Comparison of ENCODE assay signal across 14 cellular contexts in genomic region chr11:33670250-33671011, GRCh38. TPM values are rescaled to one million over a fixed set of nuclear protein-coding genes. Genes with fewer than 3 reads are reported as not detected.
DNase-seq lines count a peak whose midpoint lies in the region; ATAC-seq, FAIRE-seq and TF ChIP-seq lines count a peak whose summit lies in the region.
"Had no signal": no experiment of that assay in that cellular context is flagged by ENCODE, and none has a peak within 500 bp of the region (broad histone marks: within the 10 kb centered on the region; RNA-seq: fewer than 3 reads in every experiment).

No MANE protein-coding gene starts in this region.

- no peak overlapping the region for H3K18ac ChIP-seq in IMR-90 (ENCODE audit: low read depth, low read length)

- no peak overlapping the region for H3K4me3 ChIP-seq in IMR-90 (ENCODE audit: insufficient read depth, low read depth, low read length)
- no peak overlapping the region for H3K4me3 ChIP-seq in astrocyte (ENCODE audit: insufficient read depth, low read depth, low read length)
- no peak overlapping the region for H3K4me3 ChIP-seq in esophagus muscularis mucosa
- no peak overlapping the region for H3K4me3 ChIP-seq in naive thymus-derived CD4-positive, alpha-beta T cell (ENCODE audit: low read length)
- H3K4me3 ChIP-seq: ascending aorta had no signal

- no peaks in the 10 kb centered on the region for H3K27me3 Mint-ChIP-seq in astrocyte (ENCODE audit: low read depth, unreplicated experiment)
- H3K27me3 Mint-ChIP-seq in naive thymus-derived CD4-positive, alpha-beta T cell: peaks cover 0 to 12% (median 5%) of the 10 kb centered on the region in 5 donors

- peak overlapping the region; percentile 89; the same call in 1 of the 2 replicates for H2BK20ac ChIP-seq in IMR-90 (ENCODE audit: low read depth, low read length)

- CTCF ChIA-PET in IMR-90 (lab: Yijun Ruan, JAX): interaction anchor here (1.2 kb wide), 1 partner anchor 12 kb away, joined by 3 read pairs; no protein-coding TSS in a partner anchor
- CTCF ChIA-PET in naive thymus-derived CD4-positive, alpha-beta T cell (lab: Charles Lee): no interaction called here

- TF ChIP-seq CTCF in IMR-90 (conservative IDR thresholded peaks at IDR 0.05; ENCODE audit: low read depth, low read length) (0 out of 2 replicates have a peak, but pooled peaks have one; percentile 1), astrocyte (IDR thresholded peaks at IDR 0.05; ENCODE audit: insufficient read depth, low read depth, low read length) (no peak), esophagus muscularis mucosa (IDR thresholded peaks at IDR 0.05) (no peak)

- H4K5ac ChIP-seq in IMR-90 (ENCODE audit: low read depth, low read length): no peak overlapping the region

- H3K4me1 ChIP-seq in IMR-90 (ENCODE audit: control insufficient read depth, insufficient read depth, low read length): peaks cover 10% of the 10 kb centered on the region
- H3K4me1 ChIP-seq in astrocyte (ENCODE audit: insufficient read depth, low read length): peaks cover 30% of the 10 kb centered on the region
- H3K4me1 ChIP-seq in esophagus muscularis mucosa: no peaks in the 10 kb centered on the region
- no peaks in the 10 kb centered on the region for H3K4me1 ChIP-seq in naive thymus-derived CD4-positive, alpha-beta T cell (ENCODE audit: control insufficient read depth in 2 of 2, insufficient read depth in 2 of 2, low read length in 2 of 2)
- H3K4me1 ChIP-seq: ascending aorta had no signal

- H3K14ac ChIP-seq in IMR-90 (replicated peaks; ENCODE audit: low read depth, low read length): peak overlapping the region; percentile 95

- BruUV-seq in IMR-90 (replicated peaks; lab: Mats Ljungman, UMichigan): no TSS peak

- H3K9ac ChIP-seq in IMR-90 (ENCODE audit: low read depth, low read length) (no peak overlapping the region), astrocyte (ENCODE audit: low read length) (peak overlapping the region; percentile 8)

- peak overlapping the region; percentile 72 for H2BK5ac ChIP-seq in IMR-90 (ENCODE audit: low read depth, low read length, poor library complexity, severe bottlenecking)

- H4K20me1 ChIP-seq in IMR-90 (ENCODE audit: insufficient read depth, low read length) (no peaks in the 10 kb centered on the region; the same call in 1 of the 2 replicates), astrocyte (ENCODE audit: insufficient read depth, low read length) (no peaks in the 10 kb centered on the region)

- in situ Hi-C loops in IMR-90 (cut with MboI; ENCODE audit: low sequenced_read_pairs): no loop called here

- H3K9me3 Mint-ChIP-seq in astrocyte (ENCODE audit: unreplicated experiment): no peaks in the 10 kb centered on the region
- H3K9me3 Mint-ChIP-seq in naive thymus-derived CD4-positive, alpha-beta T cell: no peaks in the 10 kb centered on the region
- H3K9me3 Mint-ChIP-seq: T-helper 1 cell treated with Interleukin-12 subunit alpha and Interleukin-12 subunit beta and Interleukin-4 antibody, amounts not matched to agents 30 μg/mL and 1 μg/mL, for 36 hours had no signal

- no peak for TF ChIP-seq RAD21 in IMR-90 (IDR thresholded peaks at IDR 0.05; ENCODE audit: low read length)

- intact Hi-C loops in IMR-90 (cut with micrococcal nuclease): no loop called here
- intact Hi-C loops in esophagus muscularis mucosa (cut with DNase I): no loop called here
- intact Hi-C loops in naive thymus-derived CD4-positive, alpha-beta T cell (cut with micrococcal nuclease): no loop called here

- H3K27ac Mint-ChIP-seq in astrocyte (ENCODE audit: unreplicated experiment): peak overlapping the region; percentile 77
- no peak overlapping the region for H3K27ac Mint-ChIP-seq in naive thymus-derived CD4-positive, alpha-beta T cell
- H3K27ac Mint-ChIP-seq: T-helper 1 cell treated with Interleukin-12 subunit alpha and Interleukin-12 subunit beta and Interleukin-4 antibody, amounts not matched to agents 30 μg/mL and 1 μg/mL, for 36 hours had no signal

- H2AK5ac ChIP-seq in IMR-90 (ENCODE audit: low read depth, low read length): peak overlapping the region; percentile 55; the same call in 1 of the 2 replicates

- dilution Hi-C loops in IMR-90 (cut with HindIII; ENCODE audit: low sequenced_read_pairs, unreplicated experiment): no loop called here

- H3K4me3 Mint-ChIP-seq in astrocyte (ENCODE audit: unreplicated experiment): no peak overlapping the region
- no peak overlapping the region for H3K4me3 Mint-ChIP-seq in naive thymus-derived CD4-positive, alpha-beta T cell
- H3K4me3 Mint-ChIP-seq: T-helper 1 cell treated with Interleukin-12 subunit alpha and Interleukin-12 subunit beta and Interleukin-4 antibody, amounts not matched to agents 30 μg/mL and 1 μg/mL, for 36 hours had no signal

- peak overlapping the region in 1 of 2 experiments; percentile 63; a peak in 2 of 4 replicates for H4K8ac ChIP-seq in IMR-90 (ENCODE audit: low read depth in 2 of 2, low read length in 2 of 2)

- H3K4me2 ChIP-seq in IMR-90 (ENCODE audit: low read depth, low read length): peak overlapping the region; percentile 34; the same call in 1 of the 2 replicates
- H3K4me2 ChIP-seq in astrocyte (ENCODE audit: low read length): peak overlapping the region; percentile 51

- no CpG with 5 or more reads among the region's 5 CpGs for WGBS in IMR-90 (ENCODE audit: extremely low coverage in 2 of 2, insufficient read length in 1 of 2), 2 experiments
- WGBS in esophagus muscularis mucosa: 81% methylated on average over 5 of the region's 5 CpGs

- POLR2A ChIA-PET in IMR-90 (lab: Charles Lee; ENCODE audit: unreplicated experiment): no interaction called here
- POLR2A ChIA-PET in naive thymus-derived CD4-positive, alpha-beta T cell (lab: Charles Lee): no interaction called here

- H2AK9ac ChIP-seq in IMR-90 (replicated peaks; ENCODE audit: low read depth, low read length, poor library complexity): no peak overlapping the region

- H3K23ac ChIP-seq in IMR-90 (ENCODE audit: low read depth, low read length): peak overlapping the region; percentile 92

- H3K36me3 Mint-ChIP-seq in astrocyte (ENCODE audit: low read depth, unreplicated experiment): peaks cover 8% of the 10 kb centered on the region
- H3K36me3 Mint-ChIP-seq in naive thymus-derived CD4-positive, alpha-beta T cell: peaks cover 0 to 4% (median 0%) of the 10 kb centered on the region in 5 donors

- no peaks in the 10 kb centered on the region for H3K79me2 ChIP-seq in astrocyte (ENCODE audit: insufficient read depth, low read length)

- TF ChIP-seq EP300 in esophagus muscularis mucosa (IDR thresholded peaks at IDR 0.05): no peak

- peaks cover 33% of the 10 kb centered on the region for H3K4me1 Mint-ChIP-seq in astrocyte (ENCODE audit: low read depth, unreplicated experiment)
- H3K4me1 Mint-ChIP-seq in naive thymus-derived CD4-positive, alpha-beta T cell: peaks cover 0 to 4% (median 0%) of the 10 kb centered on the region in 7 donors

- DNase-seq in Daoy (ENCODE audit: low read depth) (peak; percentile 59), IMR-90 (peak; percentile 87), astrocyte (ENCODE audit: low read depth) (peak; percentile 61), iris pigment epithelial cell (ENCODE audit: low read depth) (peak; percentile 77), esophagus muscularis mucosa (ENCODE audit: extremely low spot score) (no peak), cerebellar nuclear complex (lab: John Stamatoyannopoulos, UW) (no peak), NCI-H2227 (lab: John Stamatoyannopoulos, UW; ENCODE audit: unreplicated experiment) (no peak)
- no peak for DNase-seq in naive thymus-derived CD4-positive, alpha-beta T cell
- DNase-seq: NCI-H1694; stimulated activated CD4-positive, alpha-beta T cell treated with anti-CD3 and anti-CD28 coated beads, Interleukin-4, amount 100 ng/mL, for 24 hours had no signal

- peak overlapping the region; percentile 56 for H2AFZ ChIP-seq in IMR-90 (replicated peaks; ENCODE audit: low read length, poor library complexity)
- no peak overlapping the region for H2AFZ ChIP-seq in astrocyte (ENCODE audit: low read depth, low read length)

- H3K9me1 ChIP-seq in IMR-90 (ENCODE audit: insufficient read depth, low read length): peaks cover 20% of the 10 kb centered on the region

- peak overlapping the region; percentile 83 for H2BK120ac ChIP-seq in IMR-90 (ENCODE audit: low read depth, low read length)

- H3K27me3 ChIP-seq in IMR-90 (ENCODE audit: control insufficient read depth, insufficient read depth, low read length) (no peaks in the 10 kb centered on the region), astrocyte (ENCODE audit: insufficient read depth, low read length) (no peaks in the 10 kb centered on the region), esophagus muscularis mucosa (peaks cover 0 to 7% (median 0%) of the 10 kb centered on the region in 4 donors)
- no peaks in the 10 kb centered on the region for H3K27me3 ChIP-seq in naive thymus-derived CD4-positive, alpha-beta T cell (ENCODE audit: control insufficient read depth in 2 of 2, insufficient read depth in 2 of 2, low read length in 2 of 2)
- H3K27me3 ChIP-seq: ascending aorta had no signal

- no peaks in the 10 kb centered on the region for H3K36me3 ChIP-seq in IMR-90 (ENCODE audit: control insufficient read depth, insufficient read depth, low read length)
- H3K36me3 ChIP-seq in astrocyte (ENCODE audit: insufficient read depth, low read length): peaks cover 6% of the 10 kb centered on the region
- H3K36me3 ChIP-seq in esophagus muscularis mucosa: no peaks in the 10 kb centered on the region
- no peaks in the 10 kb centered on the region for H3K36me3 ChIP-seq in naive thymus-derived CD4-positive, alpha-beta T cell (ENCODE audit: control insufficient read depth in 2 of 3, insufficient read depth in 3 of 3, low read length in 3 of 3)
- H3K36me3 ChIP-seq: ascending aorta had no signal

- peak; percentile 75 for ATAC-seq in IMR-90 (ENCODE audit: low read depth)
- ATAC-seq in naive thymus-derived CD4-positive, alpha-beta T cell: no peak
- ATAC-seq: HepG2 had no signal

- peaks cover 0 to 6% of the 10 kb centered on the region in 2 experiments; a peak in 1 of 4 replicates for H3K79me1 ChIP-seq in IMR-90 (ENCODE audit: low read depth in 1 of 2, low read length in 2 of 2)

- H3K4ac ChIP-seq in IMR-90 (ENCODE audit: low read depth, low read length): peak overlapping the region; percentile 74; the same call in 1 of the 2 replicates

- H3K27ac ChIP-seq in IMR-90 (ENCODE audit: insufficient read depth, low read length) (no peak overlapping the region), astrocyte (ENCODE audit: low read depth, low read length) (peak overlapping the region; percentile 75), esophagus muscularis mucosa (replicated peaks in 1 of 4) (no peak overlapping the region)
- H3K27ac ChIP-seq in naive thymus-derived CD4-positive, alpha-beta T cell (ENCODE audit: low read depth, low read length): no peak overlapping the region
- H3K27ac ChIP-seq: ascending aorta had no signal

- no peak overlapping the region for H3K56ac ChIP-seq in IMR-90 (ENCODE audit: extremely low read depth, insufficient read depth, low read length)

- TF ChIP-seq POLR2A in IMR-90 (IDR thresholded peaks at IDR 0.05; ENCODE audit: low read depth, low read length) (no peak), esophagus muscularis mucosa (IDR thresholded peaks at IDR 0.05; ENCODE audit: low read depth) (no peak)

- FAIRE-seq in astrocyte (lab: Jason Lieb, UNC): peak; percentile 99
- FAIRE-seq: HepG2 had no signal

- H4K91ac ChIP-seq in IMR-90 (ENCODE audit: insufficient read depth, low read depth, low read length): no peak overlapping the region

- H2BK15ac ChIP-seq in IMR-90 (ENCODE audit: low read depth, low read length): peak overlapping the region; percentile 28; the same call in 1 of the 3 replicates

- no peaks in the 10 kb centered on the region for H3K9me3 ChIP-seq in IMR-90 (ENCODE audit: control insufficient read depth, insufficient read depth, low read length)
- no peaks in the 10 kb centered on the region for H3K9me3 ChIP-seq in astrocyte (ENCODE audit: insufficient read depth, low read depth, low read length)
- H3K9me3 ChIP-seq in esophagus muscularis mucosa: no peaks in the 10 kb centered on the region
- H3K9me3 ChIP-seq in naive thymus-derived CD4-positive, alpha-beta T cell (ENCODE audit: control insufficient read depth in 2 of 3, low read length in 3 of 3): no peaks in the 10 kb centered on the region
- H3K9me3 ChIP-seq: ascending aorta had no signal

RNA-seq across cellular contexts. Expression of gene C11orf91, which starts 30.2 kb away (rescaled TPM):
- not detected in 2 replicates for total RNA-seq in Daoy (2014; rRNA removed; shearing (Covaris generic))
- total RNA-seq in IMR-90 (2012; rRNA removed) (not detected in 2 replicates), astrocyte (not detected in 2 replicates), esophagus muscularis mucosa (not detected)
- 0.10 TPM in 1 of 2 replicates, not detected in the other for polyA plus RNA-seq in IMR-90 (2012; rRNA removed)
- polyA plus RNA-seq in IMR-90 (2012; cell fraction: cytosol; rRNA removed): 0.27 TPM in 1 of 2 replicates, not detected in the other
- polyA plus RNA-seq in IMR-90 (2012; cell fraction: nucleus; rRNA removed; ENCODE audit: low replicate concordance): 0.11 and 0.21 TPM in 2 replicates
- not detected for total RNA-seq in naive thymus-derived CD4-positive, alpha-beta T cell
- not detected for polyA plus RNA-seq in naive thymus-derived CD4-positive, alpha-beta T cell
- total RNA-seq: ascending aorta, H4 had no signal
- polyA plus RNA-seq: HepG2 had no signal

Comparison
In these comparisons a context has a peak if more than half of its experiments do, and no peak if none do; other contexts are left out.
1. DNase-seq: peak in Daoy (single experiment), IMR-90 (single experiment), astrocyte (single experiment) and iris pigment epithelial cell (single experiment); none in esophagus muscularis mucosa (single experiment), naive thymus-derived CD4-positive, alpha-beta T cell (0 of 9), cerebellar nuclear complex (0 of 2) and NCI-H2227 (single experiment).